3 cellular contexts compared by ENCODE assay signal in genomic region chr4:6408263-6408662, GRCh38.
TF ChIP-seq lines count a peak whose summit lies in the region.

No MANE protein-coding gene starts in this region.

TF ChIP-seq in GM23338, 12 proteins besides CTCF, POLR2A, EP300 and RAD21 (continues in another document):
- TF ChIP-seq CREB1 (CRISPR knock-in tag; IDR thresholded peaks at IDR 0.05; ENCODE audit: low read depth) = no peak
- TF ChIP-seq REST (IDR thresholded peaks at IDR 0.05; ENCODE audit: unreplicated experiment) = no peak

TF ChIP-seq in H1, 55 proteins besides CTCF, POLR2A, EP300 and RAD21:
- TF ChIP-seq RBBP5 (IDR thresholded peaks at IDR 0.05; ENCODE audit: borderline replicate concordance, low read depth, low read length) (no peak), CREB1 (IDR thresholded peaks at IDR 0.05) (no peak), SP1 (IDR thresholded peaks at IDR 0.05; ENCODE audit: low read depth, low read length) (peak; percentile 70), BRCA1 (IDR thresholded peaks at IDR 0.05; ENCODE audit: low read depth, low read length) (no peak), E2F6 (IDR thresholded peaks at IDR 0.05) (peak; percentile 53), NANOG (IDR thresholded peaks at IDR 0.05; ENCODE audit: insufficient read depth, low read depth, low read length, poor library complexity, severe bottlenecking) (no peak), KDM1A (IDR thresholded peaks at IDR 0.05; ENCODE audit: borderline replicate concordance, low read length) (peak; percentile 44; the same call in 1 of the 2 replicates), RNF2 (IDR thresholded peaks at IDR 0.05; ENCODE audit: borderline replicate concordance, low read depth, low read length, missing control alignments, poor library complexity, severe bottlenecking) (no peak), SIN3A (conservative IDR thresholded peaks at IDR 0.05 in 1 of 2, IDR thresholded peaks at IDR 0.05 in 1 of 2; ENCODE audit: low read depth in 1 of 2, low read length in 2 of 2) (no peak), TAF1 (IDR thresholded peaks at IDR 0.05; ENCODE audit: low read depth, low read length) (no peak), JUN (IDR thresholded peaks at IDR 0.05; ENCODE audit: low read depth, low read length) (no peak), RXRA (IDR thresholded peaks at IDR 0.05; ENCODE audit: insufficient read depth, low read depth, low read length) (no peak)

TF ChIP-seq in GM12891, 5 proteins besides CTCF, POLR2A, EP300 and RAD21:
- TF ChIP-seq POLR2AphosphoS5 (IDR thresholded peaks at IDR 0.05; ENCODE audit: low read depth, low read length) (no peak), SPI1 (IDR thresholded peaks at IDR 0.05; ENCODE audit: low read depth, low read length) (no peak), PAX5 (IDR thresholded peaks at IDR 0.05; ENCODE audit: insufficient read depth, low read length, severe bottlenecking) (no peak), TAF1 (IDR thresholded peaks at IDR 0.05; ENCODE audit: low read depth, low read length) (no peak), POU2F2 (IDR thresholded peaks at IDR 0.05; ENCODE audit: low read depth, low read length) (no peak)
TF ChIP-seq in GM12891: peak in this region for 0.
